17 cellular contexts compared by ENCODE assay signal in the genomic region with DNA sequence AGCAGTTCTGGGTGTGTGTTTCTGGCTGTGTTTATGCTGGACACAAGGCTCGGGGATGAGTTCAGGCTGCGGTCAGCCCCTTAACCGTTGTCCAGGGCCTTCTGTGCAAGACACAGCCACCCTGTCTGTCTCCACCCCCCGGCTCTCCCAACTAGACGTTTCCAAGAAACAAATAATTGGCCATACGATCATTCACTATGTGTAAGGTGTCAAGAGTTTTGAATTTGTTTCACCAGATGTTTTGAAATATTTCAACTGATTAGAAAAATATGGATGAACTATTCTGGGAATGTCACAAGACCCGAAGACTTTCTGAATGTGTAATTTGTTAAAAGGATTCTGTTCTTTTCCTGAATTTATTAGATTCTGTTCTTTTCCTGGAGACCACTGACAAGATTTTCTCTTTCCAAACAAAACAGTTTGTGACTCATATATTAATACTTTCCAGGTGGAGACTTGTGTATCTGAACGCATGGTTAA.
DNase-seq lines count a peak whose midpoint lies in the region; ATAC-seq and TF ChIP-seq lines count a peak whose summit lies in the region.
"Had no signal": no experiment of that assay in that cellular context is flagged by ENCODE, and none has a peak within 500 bp of the region (broad histone marks: within the 10 kb centered on the region; RNA-seq: fewer than 3 reads in every experiment).

No MANE protein-coding gene starts in this region.

- H3K4me3 ChIP-seq in heart right ventricle (no peak overlapping the region), esophagus squamous epithelium (no peak overlapping the region)
- H3K4me3 ChIP-seq: SJSA1 had no signal

- H3K27ac ChIP-seq in heart right ventricle (no peak overlapping the region), esophagus squamous epithelium (peak overlapping the region in 3 of 4 donors; percentile 3 to 79 (median 68))
- H3K27ac ChIP-seq: SJSA1 had no signal

- H3K27me3 Mint-ChIP-seq in nephron (ENCODE audit: low read depth) = no peaks in the 10 kb centered on the region
- H3K27me3 Mint-ChIP-seq: effector memory CD8-positive, alpha-beta T cell had no signal

- no peak for TF ChIP-seq CTCF in heart right ventricle (IDR thresholded peaks at IDR 0.05)
- no peak for TF ChIP-seq CTCF in esophagus squamous epithelium (IDR thresholded peaks at IDR 0.05)
- TF ChIP-seq CTCF in nephron (IDR thresholded peaks at IDR 0.05; ENCODE audit: unreplicated experiment in 3 of 3) = no peak

- H3K36me3 ChIP-seq in heart right ventricle = no peaks in the 10 kb centered on the region
- H3K36me3 ChIP-seq in esophagus squamous epithelium = no peaks in the 10 kb centered on the region
- H3K36me3 ChIP-seq: SJSA1 had no signal

- H3K27me3 ChIP-seq in heart right ventricle (no peaks in the 10 kb centered on the region), esophagus squamous epithelium (no peaks in the 10 kb centered on the region)
- H3K27me3 ChIP-seq: SJSA1 had no signal

- intact Hi-C loops in heart right ventricle (cut with DNase I) (no loop called here), cardiac septum (cut with DNase I) (no loop called here), esophagus squamous epithelium (cut with DNase I) (no loop called here)

- no peaks in the 10 kb centered on the region for H3K36me3 Mint-ChIP-seq in nephron (ENCODE audit: low read depth)
- H3K36me3 Mint-ChIP-seq: naive thymus-derived CD8-positive, alpha-beta T cell had no signal

- peak overlapping the region in 2 of 3 experiments; percentile 71 to 85 for H3K27ac Mint-ChIP-seq in nephron
- H3K27ac Mint-ChIP-seq: effector memory CD8-positive, alpha-beta T cell; naive thymus-derived CD8-positive, alpha-beta T cell had no signal

- DNase-seq in heart right ventricle (no peak), cardiac septum (ENCODE audit: low spot score) (no peak), esophagus squamous epithelium (lab: John Stamatoyannopoulos, UW) (no peak), OCI-M2 (lab: John Stamatoyannopoulos, UW; ENCODE audit: unreplicated experiment) (no peak), NCI-H345 (lab: John Stamatoyannopoulos, UW) (no peak)
- DNase-seq in stimulated activated CD4-positive, alpha-beta T cell treated with anti-CD3 and anti-CD28 coated beads, Interleukin-4, amount 100 ng/mL, for 24 hours = no peak
- DNase-seq: ACHN; activated effector memory CD4-positive, alpha-beta T cell treated with anti-CD3 and anti-CD28 coated beads, Interleukin-2, amount 50 U/mL, for 16 hours; effector memory CD8-positive, alpha-beta T cell; naive thymus-derived CD8-positive, alpha-beta T cell; NCI-H1048; stimulated activated naive CD4-positive, alpha-beta T cell treated with Interleukin-2 at 50 U/mL for 16 hours had no signal

- peaks cover 10% of the 10 kb centered on the region for H3K4me1 Mint-ChIP-seq in nephron
- H3K4me1 Mint-ChIP-seq: naive thymus-derived CD8-positive, alpha-beta T cell had no signal

- TF ChIP-seq POLR2A in esophagus squamous epithelium (IDR thresholded peaks at IDR 0.05) = no peak

- ATAC-seq in heart right ventricle (peak in 5 of 8 donors; percentile 35 to 76 (median 63)), HG03196 (IDR thresholded peaks at IDR 0.05; ENCODE audit: unreplicated experiment) (no peak)
- ATAC-seq: effector memory CD8-positive, alpha-beta T cell; HepG2; left lobe of liver; naive thymus-derived CD8-positive, alpha-beta T cell had no signal

- no peaks in the 10 kb centered on the region for H3K9me3 Mint-ChIP-seq in nephron
- H3K9me3 Mint-ChIP-seq: effector memory CD8-positive, alpha-beta T cell; naive thymus-derived CD8-positive, alpha-beta T cell had no signal

- H3K4me1 ChIP-seq in heart right ventricle = no peaks in the 10 kb centered on the region
- peaks cover 0 to 13% (median 0%) of the 10 kb centered on the region in 3 donors for H3K4me1 ChIP-seq in esophagus squamous epithelium

- WGBS in heart right ventricle, 2 donors = 65 to 72% methylated on average over 8 of the region's 8 CpGs
- 51 to 62% methylated on average over 8 of the region's 8 CpGs for WGBS in esophagus squamous epithelium, 2 donors

- no peak overlapping the region for H3K4me3 Mint-ChIP-seq in nephron
- H3K4me3 Mint-ChIP-seq: effector memory CD8-positive, alpha-beta T cell; naive thymus-derived CD8-positive, alpha-beta T cell had no signal

- H3K9me3 ChIP-seq in heart right ventricle = no peaks in the 10 kb centered on the region
- H3K9me3 ChIP-seq in esophagus squamous epithelium = no peaks in the 10 kb centered on the region
- H3K9me3 ChIP-seq: SJSA1 had no signal

Comparison
In these comparisons a context has a peak if more than half of its experiments do, and no peak if none do; other contexts are left out.
1. H3K27ac ChIP-seq: peak in esophagus squamous epithelium (3 of 4); none in heart right ventricle (0 of 10).